ENCODE assay signal across 8 cellular contexts in the genomic region with DNA sequence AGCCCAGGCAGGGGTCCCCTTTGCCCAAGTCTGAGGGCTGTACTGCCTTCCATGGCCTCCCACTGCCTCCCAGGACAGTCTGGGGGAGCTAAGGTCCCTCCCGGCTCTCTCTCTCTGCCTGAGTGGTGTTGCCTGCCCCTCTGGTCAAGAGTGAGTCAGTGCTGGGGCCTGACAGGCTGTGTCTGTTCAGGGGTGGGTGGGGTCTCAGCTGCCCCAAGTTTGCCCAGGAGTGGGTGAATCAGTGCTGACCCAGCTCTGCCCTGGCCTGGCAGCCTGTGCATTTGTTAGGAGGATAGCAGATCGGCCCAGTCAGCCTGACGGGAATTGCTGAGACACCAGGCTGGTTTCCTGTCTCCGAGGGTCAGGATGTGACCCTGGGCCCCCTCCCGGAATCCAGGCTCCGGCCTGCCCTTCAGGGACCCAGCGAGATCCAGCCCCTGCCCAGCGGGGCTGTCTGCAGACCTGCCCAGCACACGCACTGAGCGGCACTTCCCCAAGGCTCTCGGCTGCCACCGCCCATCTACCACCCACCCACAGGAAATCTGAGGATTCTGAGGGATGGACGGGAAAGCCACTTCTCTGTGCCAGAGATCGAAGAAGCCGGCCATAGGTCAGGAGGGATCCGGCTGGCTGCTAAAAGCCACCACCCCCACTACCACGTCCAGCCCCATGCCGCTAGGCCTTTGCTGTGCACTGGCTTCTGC. TPM values are rescaled to one million over a fixed set of nuclear protein-coding genes. Genes with fewer than 3 reads are reported as not detected.
DNase-seq lines count a peak whose midpoint lies in the region; ATAC-seq and TF ChIP-seq lines count a peak whose summit lies in the region.

No MANE protein-coding gene starts in this region.

- no peaks in the 10 kb centered on the region for H3K36me3 ChIP-seq in prostate gland

- TF ChIP-seq CTCF in CD14-positive monocyte (IDR thresholded peaks at IDR 0.05) (no peak), WI38 (IDR thresholded peaks at IDR 0.05; ENCODE audit: low read depth, low read length) (no peak), prostate gland (IDR thresholded peaks at IDR 0.05) (no peak)

- H3K4me3 ChIP-seq in WI38 (ENCODE audit: low read depth, low read length) (peak overlapping the region; percentile 26), prostate gland (no peak overlapping the region)

- intact Hi-C loops in CD14-positive monocyte (cut with micrococcal nuclease), result loop anchor here in 1 of 2 donors (5.0 kb wide), 1 partner anchor 36 kb away; the partner anchor contains the start of gene FPGS
- intact Hi-C loops in Right ventricle myocardium superior (cut with DNase I), result no loop called here
- intact Hi-C loops in prostate gland (cut with DNase I), result no loop called here

- TF ChIP-seq POLR2A in prostate gland (IDR thresholded peaks at IDR 0.05), result no peak

- peak; percentile 96 for DNase-seq in CD14-positive monocyte (ENCODE audit: low spot score)
- peak; percentile 86 for DNase-seq in Right ventricle myocardium superior
- DNase-seq in prostate gland (ENCODE audit: low spot score), result no peak
- DNase-seq in iPS-NIHi7 (ENCODE audit: extremely low spot score), result no peak
- no peak for DNase-seq in activated CD8-positive, alpha-beta memory T cell treated with anti-CD3 and anti-CD28 coated beads, Interleukin-2, amount 50 U/mL, for 4 hours
- no peak for DNase-seq in NCI-H345 (lab: John Stamatoyannopoulos, UW)

- H3K9me3 ChIP-seq in prostate gland, result no peaks in the 10 kb centered on the region

- no peak overlapping the region for H3K4me3 Mint-ChIP-seq in CD14-positive monocyte

- peak overlapping the region; percentile 26 to 52 for H3K27ac ChIP-seq in prostate gland

- H3K9me3 Mint-ChIP-seq in CD14-positive monocyte, result peaks cover 0 to 4% (median 0%) of the 10 kb centered on the region in 7 donors

- peaks cover 44% of the 10 kb centered on the region for H3K4me1 Mint-ChIP-seq in CD14-positive monocyte

- peak; percentile 66 for ATAC-seq in Right ventricle myocardium superior (ENCODE audit: poor library complexity)
- no peak for ATAC-seq in GM19397 (IDR thresholded peaks at IDR 0.05; ENCODE audit: unreplicated experiment)

- WGBS in prostate gland, result 68% methylated on average over 15 of the region's 18 CpGs

- no peaks in the 10 kb centered on the region for H3K4me1 ChIP-seq in prostate gland (replicated peaks)

- H3K27me3 ChIP-seq in prostate gland (replicated peaks; ENCODE audit: insufficient read depth), result no peaks in the 10 kb centered on the region

- H3K27ac Mint-ChIP-seq in CD14-positive monocyte, result peak overlapping the region in 6 of 7 donors; percentile 57 to 99 (median 78)

- H3K27me3 Mint-ChIP-seq in CD14-positive monocyte (ENCODE audit: low read depth in 3 of 3), result peaks cover 2 to 6% (median 5%) of the 10 kb centered on the region in 3 donors

- peaks cover 37 to 55% of the 10 kb centered on the region in 2 donors for H3K36me3 Mint-ChIP-seq in CD14-positive monocyte

RNA-seq across cellular contexts. Expression of gene ENG, which starts 15.9 kb away (rescaled TPM):
- 10 to 100 TPM; 15.7 to 26.0 TPM for polyA plus RNA-seq in CD14-positive monocyte
- total RNA-seq in Right ventricle myocardium superior (118 TPM), prostate gland (100 to 1,000 TPM in 1 of 2 donors, 10 to 100 TPM in 1; 24.3 to 336 TPM)

RNA-seq across cellular contexts. Expression of gene FPGS, which starts 35.8 kb away (rescaled TPM):
- 10 to 100 TPM; 21.3 to 25.2 TPM for polyA plus RNA-seq in CD14-positive monocyte
- total RNA-seq in Right ventricle myocardium superior (31.5 TPM), prostate gland (100 to 1,000 TPM; 117 TPM)

RNA-seq across cellular contexts. Expression of gene AK1, which starts 38.9 kb away (rescaled TPM):
- not detected for polyA plus RNA-seq in CD14-positive monocyte
- total RNA-seq in Right ventricle myocardium superior (932 TPM), prostate gland (100 to 1,000 TPM in 1 of 2 donors, 10 to 100 TPM in 1; 22.2 to 123 TPM)

RNA-seq across cellular contexts. Expression of gene CDK9, which starts 52.7 kb away (rescaled TPM):
- polyA plus RNA-seq in CD14-positive monocyte, result 10 to 100 TPM; 24.9 to 26.4 TPM
- 44.4 TPM for total RNA-seq in Right ventricle myocardium superior
- total RNA-seq in prostate gland, result 100 to 1,000 TPM in 1 of 2 donors, 10 to 100 TPM in 1; 60.3 to 130 TPM

Comparison
In these comparisons a context has a peak if more than half of its experiments do, and no peak if none do; other contexts are left out.
1. DNase-seq: peak in CD14-positive monocyte (single experiment) and Right ventricle myocardium superior (single experiment); none in prostate gland (single experiment), iPS-NIHi7 (single experiment), activated CD8-positive, alpha-beta memory T cell treated with anti-CD3 and anti-CD28 coated beads, Interleukin-2, amount 50 U/mL, for 4 hours (single experiment) and NCI-H345 (single experiment).